In the genomic region with DNA sequence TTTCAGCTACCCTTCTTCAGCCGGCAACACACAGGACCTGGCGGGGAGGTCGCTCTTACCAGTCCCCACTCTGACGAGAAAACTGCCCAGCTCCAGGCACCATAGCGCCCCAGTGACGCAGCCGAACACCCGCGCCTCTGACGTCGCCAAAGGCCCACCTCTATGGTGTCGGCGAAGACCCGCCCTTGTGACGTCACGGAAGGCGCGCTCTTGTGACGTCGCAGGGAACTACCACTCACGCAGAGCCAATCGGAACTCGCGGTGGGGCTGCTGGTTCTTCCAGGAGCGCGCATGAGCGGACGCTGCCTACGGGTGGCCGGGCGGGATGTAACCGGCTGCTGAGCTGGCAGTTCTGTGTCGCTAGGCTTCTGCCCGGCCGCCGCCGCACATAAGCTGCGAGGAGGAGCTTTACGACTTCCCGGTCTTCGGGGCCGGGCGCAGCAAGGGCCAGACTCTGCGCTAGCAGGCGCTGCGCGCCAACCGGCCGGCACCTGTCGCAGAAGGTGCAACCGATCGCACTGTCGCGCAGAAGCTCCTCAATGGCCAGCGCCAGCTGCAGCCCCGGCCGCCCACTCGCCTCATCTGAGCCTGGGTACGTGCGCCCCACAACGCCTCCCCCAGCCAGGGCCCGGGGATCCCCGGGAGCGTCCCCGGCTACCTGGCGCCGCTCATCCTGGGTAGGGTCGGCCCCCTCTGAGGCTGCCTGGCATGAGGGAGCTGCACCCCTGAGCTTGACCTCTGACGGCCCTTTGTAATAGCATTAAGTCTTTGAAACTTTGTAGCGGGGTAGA, we compare ENCODE assay signal across 8 cellular contexts.
DNase-seq lines count a peak whose midpoint lies in the region; ATAC-seq and TF ChIP-seq lines count a peak whose summit lies in the region.
"Not testable (repeated sequence)": the region's sequence is repeated elsewhere in the genome, so short reads cannot be mapped to it uniquely, and the experiment has no call there.

No MANE protein-coding gene starts in this region.

- H3K4me3 Mint-ChIP-seq in CD4-positive, alpha-beta T cell: peak overlapping the region; percentile 97
- H3K4me3 Mint-ChIP-seq in activated CD4-positive, alpha-beta memory T cell treated with anti-CD3 and anti-CD28 coated beads, Interleukin-2, amount 10 ng/mL, durations not matched to agents 7 days and 5 days: peak overlapping the region; percentile 91

- POLR2A ChIA-PET in CD4-positive, alpha-beta T cell (lab: Charles Lee): interaction anchor here (0.6 to 1.9 kb wide), 7 partner anchors 147 to 1436 kb away, joined by 3 to 22 read pairs (median 4); a partner anchor contains a TSS
- POLR2A ChIA-PET in activated CD4-positive, alpha-beta memory T cell treated with anti-CD3 and anti-CD28 coated beads, Interleukin-2, amount 10 ng/mL, durations not matched to agents 7 days and 5 days (lab: Charles Lee): interaction anchor here (0.6 to 2.2 kb wide), 6 partner anchors 147 to 442 kb away, joined by 3 to 7 read pairs (median 4); a partner anchor contains a TSS

- intact Hi-C loops in CD4-positive, alpha-beta T cell (cut with DNase I, micrococcal nuclease): loop anchor here (10.0 kb wide), 2 partner anchors 342 to 362 kb away; a partner anchor contains a TSS
- intact Hi-C loops in lower lobe of right lung (cut with DNase I): not testable (repeated sequence)

- H3K36me3 Mint-ChIP-seq in CD4-positive, alpha-beta T cell (ENCODE audit: low read depth); activated CD4-positive, alpha-beta memory T cell treated with anti-CD3 and anti-CD28 coated beads, Interleukin-2, amount 10 ng/mL, durations not matched to agents 7 days and 5 days (ENCODE audit: low read depth): not testable (repeated sequence)

- peak; percentile 97 for ATAC-seq in CD4-positive, alpha-beta T cell (ENCODE audit: poor library complexity)
- ATAC-seq in GM19455 (IDR thresholded peaks at IDR 0.05; ENCODE audit: unreplicated experiment): peak; percentile 100
- peak; percentile 100 for ATAC-seq in lower lobe of right lung

- not testable (repeated sequence) for H3K27me3 Mint-ChIP-seq in CD4-positive, alpha-beta T cell; activated CD4-positive, alpha-beta memory T cell treated with anti-CD3 and anti-CD28 coated beads, Interleukin-2, amount 10 ng/mL, durations not matched to agents 7 days and 5 days

- not testable (repeated sequence) for H3K4me1 Mint-ChIP-seq in CD4-positive, alpha-beta T cell (ENCODE audit: low read depth); activated CD4-positive, alpha-beta memory T cell treated with anti-CD3 and anti-CD28 coated beads, Interleukin-2, amount 10 ng/mL, durations not matched to agents 7 days and 5 days

- not testable (repeated sequence) for H3K36me3 ChIP-seq in ectodermal cell (ENCODE audit: control insufficient read depth, insufficient read depth, low read length); lower lobe of right lung

- not testable (repeated sequence) for TF ChIP-seq CTCF in CD4-positive, alpha-beta T cell (IDR thresholded peaks at IDR 0.05)
- peak; percentile 16 for TF ChIP-seq CTCF in lower lobe of right lung (IDR thresholded peaks at IDR 0.05)

- CTCF ChIA-PET in CD4-positive, alpha-beta T cell (lab: Charles Lee); activated CD4-positive, alpha-beta memory T cell treated with anti-CD3 and anti-CD28 coated beads, Interleukin-2, amount 10 ng/mL, durations not matched to agents 7 days and 5 days (lab: Charles Lee): not testable (repeated sequence)

- not testable (repeated sequence) for H3K9me3 ChIP-seq in CD4-positive, alpha-beta T cell (ENCODE audit: control insufficient read depth, low read length); ectodermal cell (ENCODE audit: control insufficient read depth, low read length); lower lobe of right lung

- peak; percentile 99 to 100 (median 100) for DNase-seq in CD4-positive, alpha-beta T cell
- DNase-seq in HK-2 (ENCODE audit: unreplicated experiment) (peak; percentile 100), NCI-H82 treated with DMSO at 0.1 percent for 48 hours (lab: John Stamatoyannopoulos, UW; ENCODE audit: unreplicated experiment) (peak; percentile 97), lower lobe of right lung (peak; percentile 100)
- peak; percentile 100 for DNase-seq in activated CD4-positive, alpha-beta memory T cell treated with anti-CD3 and anti-CD28 coated beads, Interleukin-2, amount 10 ng/mL, durations not matched to agents 7 days and 5 days
- peak; percentile 99 to 100 (median 100) for DNase-seq in stimulated activated CD4-positive, alpha-beta T cell treated with anti-CD3 and anti-CD28 coated beads, TNF-alpha, amount 100 ng/mL, for 1 hour (ENCODE audit: low read depth in 3 of 3, low spot score in 1 of 3)

- H3K27me3 ChIP-seq in CD4-positive, alpha-beta T cell (ENCODE audit: control insufficient read depth, insufficient read depth, low read length); ectodermal cell (ENCODE audit: control insufficient read depth, insufficient read depth, low read length, poor library complexity, severe bottlenecking); lower lobe of right lung (ENCODE audit: low read depth): not testable (repeated sequence)

- 0 to 1% methylated on average over 51 to 55 of the region's 70 CpGs for WGBS in ectodermal cell, 2 experiments

- H3K4me3 ChIP-seq in ectodermal cell (ENCODE audit: insufficient read depth, low read depth, low read length): peak overlapping the region; percentile 53
- peak overlapping the region; percentile 69 for H3K4me3 ChIP-seq in lower lobe of right lung

- not testable (repeated sequence) for H3K4me1 ChIP-seq in ectodermal cell (ENCODE audit: control insufficient read depth, insufficient read depth, low read length); lower lobe of right lung

- H3K27ac Mint-ChIP-seq in CD4-positive, alpha-beta T cell: peak overlapping the region; percentile 100
- H3K27ac Mint-ChIP-seq in activated CD4-positive, alpha-beta memory T cell treated with anti-CD3 and anti-CD28 coated beads, Interleukin-2, amount 10 ng/mL, durations not matched to agents 7 days and 5 days: peak overlapping the region; percentile 92

- peak overlapping the region; percentile 59 for H3K27ac ChIP-seq in CD4-positive, alpha-beta T cell (ENCODE audit: low read depth, low read length)
- peak overlapping the region; percentile 77 for H3K27ac ChIP-seq in ectodermal cell (ENCODE audit: insufficient read depth, low read depth, low read length, poor library complexity, severe bottlenecking)
- H3K27ac ChIP-seq in lower lobe of right lung: peak overlapping the region; percentile 86

- not testable (repeated sequence) for H3K9me3 Mint-ChIP-seq in CD4-positive, alpha-beta T cell; activated CD4-positive, alpha-beta memory T cell treated with anti-CD3 and anti-CD28 coated beads, Interleukin-2, amount 10 ng/mL, durations not matched to agents 7 days and 5 days

Comparison
In these comparisons a context has a peak if more than half of its experiments do, and no peak if none do; other contexts are left out.
1. Peak in every context shown above with its lines: DNase-seq, ATAC-seq, H3K4me3 ChIP-seq and H3K27ac ChIP-seq.